Comparison of ENCODE assay signal across 8 cellular contexts in the genomic region with DNA sequence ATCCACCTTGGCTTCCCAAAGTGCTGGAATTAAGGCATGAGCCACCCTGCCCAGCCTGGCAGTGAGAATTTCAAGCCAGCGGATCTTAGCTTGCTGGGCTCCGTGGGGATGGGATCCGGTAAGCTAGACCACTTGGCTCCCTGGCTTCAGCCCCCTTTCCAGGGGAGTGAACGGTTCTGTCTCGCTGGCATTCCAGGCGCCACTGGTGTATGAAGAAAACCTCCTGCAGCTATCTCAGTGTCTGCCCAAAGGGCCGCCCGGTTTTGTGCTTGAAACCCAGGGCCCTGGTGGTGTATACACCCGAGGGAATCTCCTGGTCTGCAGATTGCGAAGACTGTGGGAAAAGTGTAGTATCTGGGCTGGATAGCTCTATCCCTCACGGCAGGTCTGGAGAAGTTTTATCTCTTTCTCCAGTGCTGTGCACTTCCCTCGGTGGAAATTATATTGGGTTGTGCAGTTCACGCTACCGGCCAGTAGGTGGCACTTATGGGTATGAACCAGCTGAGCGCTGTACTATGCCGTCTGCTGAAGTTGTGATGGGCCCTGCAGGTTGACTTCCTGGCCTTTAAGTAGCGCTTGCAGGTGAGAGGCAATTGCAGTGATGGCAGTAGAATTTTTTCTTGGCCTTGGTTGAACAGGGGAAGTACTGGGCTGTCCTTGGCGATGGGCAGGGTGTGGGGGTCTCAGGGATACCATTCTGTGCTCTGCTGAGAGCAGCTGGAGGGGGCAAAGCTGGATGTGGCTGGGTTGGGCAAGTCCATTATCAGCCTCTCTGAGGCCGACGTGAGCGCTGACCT.
DNase-seq lines count a peak whose midpoint lies in the region; ATAC-seq and TF ChIP-seq lines count a peak whose summit lies in the region.

No MANE protein-coding gene starts in this region.

- TF ChIP-seq POLR2A in gastroesophageal sphincter (IDR thresholded peaks at IDR 0.05), result no peak

- DNase-seq in BE2C, result peak; percentile 64
- DNase-seq in NCI-H2029 (lab: John Stamatoyannopoulos, UW), result peak; percentile 25
- peak; percentile 40 for DNase-seq in activated T-cell treated with anti-CD3 and anti-CD28 coated beads for 48 hours (ENCODE audit: low read depth)
- peak; percentile 71 for DNase-seq in posterior vena cava (ENCODE audit: low spot score)
- no peak for DNase-seq in NCI-H226

- TF ChIP-seq CTCF in BE2C (IDR thresholded peaks at IDR 0.05; ENCODE audit: low read depth, low read length) (peak; percentile 82), gastroesophageal sphincter (IDR thresholded peaks at IDR 0.05) (peak; percentile 36 to 78 (median 56))

- H3K36me3 ChIP-seq in BE2C, result no peaks in the 10 kb centered on the region
- H3K36me3 ChIP-seq in gastroesophageal sphincter, result no peaks in the 10 kb centered on the region

- no peak overlapping the region for H3K27ac ChIP-seq in gastroesophageal sphincter

- H3K4me3 ChIP-seq in BE2C (ENCODE audit: low read depth, low read length), result no peak overlapping the region
- no peak overlapping the region for H3K4me3 ChIP-seq in gastroesophageal sphincter

- no peak for TF ChIP-seq EP300 in gastroesophageal sphincter (IDR thresholded peaks at IDR 0.05)

- WGBS in gastroesophageal sphincter (ENCODE audit: low coverage in 1 of 2), 2 donors, result 40 to 73% methylated on average over 8 of the region's 21 CpGs

- H3K4me1 ChIP-seq in BE2C (peaks cover 6% of the 10 kb centered on the region), gastroesophageal sphincter (no peaks in the 10 kb centered on the region)

- ATAC-seq in GM18858 (IDR thresholded peaks at IDR 0.05; ENCODE audit: unreplicated experiment) (peak; percentile 100), HG02943 (IDR thresholded peaks at IDR 0.05; ENCODE audit: low read depth, unreplicated experiment) (peak; percentile 98), gastroesophageal sphincter (no peak)

- no peaks in the 10 kb centered on the region for H3K27me3 ChIP-seq in BE2C
- no peaks in the 10 kb centered on the region for H3K27me3 ChIP-seq in gastroesophageal sphincter

- H3K9me3 ChIP-seq in BE2C, result no peaks in the 10 kb centered on the region
- no peaks in the 10 kb centered on the region for H3K9me3 ChIP-seq in gastroesophageal sphincter

- intact Hi-C loops in posterior vena cava (cut with DNase I), result no loop called here
